10 cellular contexts compared by ENCODE assay signal in genomic region chr6:163412345-163412744, GRCh38. TPM values are rescaled to one million over a fixed set of nuclear protein-coding genes. Genes with fewer than 3 reads are reported as not detected.
DNase-seq lines count a peak whose midpoint lies in the region; ATAC-seq and TF ChIP-seq lines count a peak whose summit lies in the region.
"Had no signal": no experiment of that assay in that cellular context is flagged by ENCODE, and none has a peak within 500 bp of the region (broad histone marks: within the 10 kb centered on the region; RNA-seq: fewer than 3 reads in every experiment).

No MANE protein-coding gene starts in this region.

- H3K4me3 ChIP-seq in gastroesophageal sphincter (peak overlapping the region; percentile 88 to 100), skeletal muscle satellite cell (ENCODE audit: low read length) (peak overlapping the region; percentile 68)

- H3K27ac Mint-ChIP-seq in H9 (no peak overlapping the region), WTC11 (no peak overlapping the region)

- CTCF ChIA-PET in WTC11 (lab: Charles Lee): interaction anchor here (0.7 kb wide), 1 partner anchor 264 kb away, joined by 6 read pairs; no protein-coding TSS in a partner anchor

- DNase-seq in H9 (no peak), WTC11 (ENCODE audit: low spot score) (no peak), NCI-H1694 treated with DMSO at 0.1 percent for 48 hours (lab: John Stamatoyannopoulos, UW) (no peak), NCI-H510A treated with DMSO at 0.1 percent for 48 hours (lab: John Stamatoyannopoulos, UW) (no peak)
- no peak for DNase-seq in effector CD8-positive, alpha-beta T cell (lab: John Stamatoyannopoulos, UW)
- DNase-seq: NCI-H187 treated with DMSO at 0.1 percent for 48 hours, posterior cingulate gyrus had no signal

- no peak for ATAC-seq in WTC11
- ATAC-seq in gastroesophageal sphincter: no peak
- no peak for ATAC-seq in HG02840 (IDR thresholded peaks at IDR 0.05; ENCODE audit: low FRiP score, unreplicated experiment)

- H3K9ac ChIP-seq in H9 (ENCODE audit: extremely low read depth, insufficient read length, low read length): no peak overlapping the region
- H3K9ac ChIP-seq in skeletal muscle satellite cell (ENCODE audit: low read depth, low read length): peak overlapping the region; percentile 90

- H3K36me3 ChIP-seq in gastroesophageal sphincter (no peaks in the 10 kb centered on the region), skeletal muscle satellite cell (ENCODE audit: insufficient read depth, low read length) (no peaks in the 10 kb centered on the region)

- H3K4me2 ChIP-seq in H9 (ENCODE audit: insufficient read depth, insufficient read length, low read length) (peak overlapping the region; percentile 56), skeletal muscle satellite cell (ENCODE audit: low read length) (peak overlapping the region; percentile 77)

- no peaks in the 10 kb centered on the region for H4K20me1 ChIP-seq in H9 (ENCODE audit: control insufficient read depth, insufficient read depth, insufficient read length)

- no peak overlapping the region for H2BK5ac ChIP-seq in H9 (ENCODE audit: insufficient read length, low read length)

- no peak overlapping the region for H3K4ac ChIP-seq in H9 (ENCODE audit: low read depth, low read length)

- H2BK20ac ChIP-seq in H9 (ENCODE audit: low read depth, low read length, poor library complexity, severe bottlenecking): no peak overlapping the region

- H3K23ac ChIP-seq in H9 (ENCODE audit: insufficient read length, low read depth, low read length): no peak overlapping the region

- no peak overlapping the region for H3K18ac ChIP-seq in H9 (ENCODE audit: insufficient read length, low read depth, low read length)

- H3K4me3 Mint-ChIP-seq in H9: peak overlapping the region; percentile 68 to 81
- H3K4me3 Mint-ChIP-seq in WTC11: peak overlapping the region; percentile 70

- H3K36me3 Mint-ChIP-seq in H9 (ENCODE audit: insufficient read depth in 1 of 3, low read depth in 3 of 3) (peaks cover 2 to 13% (median 6%) of the 10 kb centered on the region in 3 experiments; a peak in 4 of 7 replicates), WTC11 (no peaks in the 10 kb centered on the region)

- H3K27me3 ChIP-seq in H9 (ENCODE audit: insufficient read depth, low read length) (no peaks in the 10 kb centered on the region), gastroesophageal sphincter (no peaks in the 10 kb centered on the region), skeletal muscle satellite cell (ENCODE audit: control insufficient read depth, insufficient read depth, low read length) (no peaks in the 10 kb centered on the region)

- no peaks in the 10 kb centered on the region for H3K27me3 Mint-ChIP-seq in H9 (ENCODE audit: low read depth)
- H3K27me3 Mint-ChIP-seq in WTC11 (ENCODE audit: low read depth): no peaks in the 10 kb centered on the region

- H4K8ac ChIP-seq in H9 (replicated peaks; ENCODE audit: insufficient read length, low read depth, low read length): no peak overlapping the region

- H4K5ac ChIP-seq in H9 (ENCODE audit: insufficient read length, low read depth, low read length): no peak overlapping the region

- H3K79me2 ChIP-seq in H9 (ENCODE audit: insufficient read depth, low read length): peaks cover 3% of the 10 kb centered on the region; the same call in 1 of the 2 replicates

- no CpG with 5 or more reads among the region's 2 CpGs for WGBS in H9 (ENCODE audit: extremely low coverage, insufficient read length, low lambda C conversion rate)
- WGBS in gastroesophageal sphincter (ENCODE audit: low coverage in 1 of 2), 2 donors: 9 to 14% methylated on average over 2 of the region's 2 CpGs

- peaks cover 20 to 25% of the 10 kb centered on the region in 2 experiments for H3K4me1 Mint-ChIP-seq in H9
- H3K4me1 Mint-ChIP-seq in WTC11: peaks cover 29% of the 10 kb centered on the region

- H2BK120ac ChIP-seq in H9 (ENCODE audit: low read depth, low read length, poor library complexity, severe bottlenecking): no peak overlapping the region

- no peak for TF ChIP-seq EP300 in gastroesophageal sphincter (IDR thresholded peaks at IDR 0.05)

- H2AFZ ChIP-seq in H9 (ENCODE audit: low read length): no peak overlapping the region

- H2BK15ac ChIP-seq in H9 (ENCODE audit: low read depth, low read length): no peak overlapping the region

- no peak overlapping the region for H3K14ac ChIP-seq in H9 (ENCODE audit: insufficient read depth, low read length)

- no peaks in the 10 kb centered on the region for H3K79me1 ChIP-seq in H9 (ENCODE audit: insufficient read depth, low read depth, low read length, poor library complexity, severe bottlenecking)

- H3K27ac ChIP-seq in H9 (ENCODE audit: insufficient read length, low read depth, low read length) (no peak overlapping the region), gastroesophageal sphincter (peak overlapping the region; percentile 99 to 100 (median 100))

- TF ChIP-seq CTCF in H9 (conservative IDR thresholded peaks at IDR 0.05) (no peak), WTC11 (IDR thresholded peaks at IDR 0.05) (no peak), gastroesophageal sphincter (IDR thresholded peaks at IDR 0.05) (no peak)

- H3K9me3 Mint-ChIP-seq in H9 (no peaks in the 10 kb centered on the region; a peak in 1 of 5 replicates), WTC11 (no peaks in the 10 kb centered on the region)

- H3T11ph ChIP-seq in H9 (ENCODE audit: low read length): no peak overlapping the region

- no peaks in the 10 kb centered on the region for H3K9me3 ChIP-seq in H9 (ENCODE audit: control insufficient read depth, low read depth, low read length)
- H3K9me3 ChIP-seq in gastroesophageal sphincter: no peaks in the 10 kb centered on the region
- H3K9me3 ChIP-seq in skeletal muscle satellite cell (replicated peaks; ENCODE audit: low read length): no peaks in the 10 kb centered on the region

- H3K4me1 ChIP-seq in H9 (ENCODE audit: insufficient read depth, low read length) (peaks cover 2% of the 10 kb centered on the region; the same call in 1 of the 2 replicates), gastroesophageal sphincter (peaks cover 0 to 18% (median 0%) of the 10 kb centered on the region in 3 donors), skeletal muscle satellite cell (ENCODE audit: control insufficient read depth, insufficient read depth, low read length) (peaks cover 3% of the 10 kb centered on the region)

- H4K91ac ChIP-seq in H9 (ENCODE audit: insufficient read length, low read depth, low read length): no peak overlapping the region

- TF ChIP-seq POLR2A in gastroesophageal sphincter (IDR thresholded peaks at IDR 0.05): no peak

- H3K23me2 ChIP-seq in H9 (ENCODE audit: insufficient read length, low read depth, low read length, poor library complexity, severe bottlenecking): peaks cover 9% of the 10 kb centered on the region

- H2BK12ac ChIP-seq in H9 (ENCODE audit: insufficient read length, low read depth, low read length): no peak overlapping the region

- H2AK5ac ChIP-seq in H9 (ENCODE audit: insufficient read length, low read length): no peak overlapping the region

- H3K56ac ChIP-seq in H9 (ENCODE audit: insufficient read length, low read depth, low read length): no peak overlapping the region

- POLR2A ChIA-PET in WTC11 (lab: Charles Lee): interaction anchor here (0.6 kb wide), 2 partner anchors 15 to 225 kb away, joined by 3 read pairs; no protein-coding TSS in a partner anchor

TF ChIP-seq in WTC11, 78 proteins besides CTCF, POLR2A, EP300 and RAD21 (continues in another document):
- TF ChIP-seq RELA (CRISPR knock-in tag; IDR thresholded peaks at IDR 0.05; ENCODE audit: borderline replicate concordance): no peak
- no peak for TF ChIP-seq ESRRA (CRISPR knock-in tag; IDR thresholded peaks at IDR 0.05; ENCODE audit: borderline replicate concordance)
- no peak for TF ChIP-seq ARID4B (CRISPR knock-in tag; IDR thresholded peaks at IDR 0.05; ENCODE audit: borderline replicate concordance)
- no peak for TF ChIP-seq ZNF396 (CRISPR knock-in tag; IDR thresholded peaks at IDR 0.05; ENCODE audit: borderline replicate concordance)
- TF ChIP-seq CREM (CRISPR knock-in tag; IDR thresholded peaks at IDR 0.05): no peak
- TF ChIP-seq NFYB (CRISPR knock-in tag; conservative IDR thresholded peaks at IDR 0.05; ENCODE audit: low read depth): no peak

RNA-seq across cellular contexts. Expression of gene QKI, which starts 2.2 kb away (rescaled TPM):
- total RNA-seq in H9 (2021): 176 TPM in 2 replicates
- 134 to 145 TPM (median 138 TPM) in 3 replicates for total RNA-seq in WTC11 (2021)
- 100 to 1,000 TPM; 170 to 249 (median 227) TPM for total RNA-seq in gastroesophageal sphincter
- 130 and 137 TPM in 2 replicates for total RNA-seq in skeletal muscle satellite cell (2012; rRNA removed)
